ENCODE assay signal across 1 cellular context in the genomic region with DNA sequence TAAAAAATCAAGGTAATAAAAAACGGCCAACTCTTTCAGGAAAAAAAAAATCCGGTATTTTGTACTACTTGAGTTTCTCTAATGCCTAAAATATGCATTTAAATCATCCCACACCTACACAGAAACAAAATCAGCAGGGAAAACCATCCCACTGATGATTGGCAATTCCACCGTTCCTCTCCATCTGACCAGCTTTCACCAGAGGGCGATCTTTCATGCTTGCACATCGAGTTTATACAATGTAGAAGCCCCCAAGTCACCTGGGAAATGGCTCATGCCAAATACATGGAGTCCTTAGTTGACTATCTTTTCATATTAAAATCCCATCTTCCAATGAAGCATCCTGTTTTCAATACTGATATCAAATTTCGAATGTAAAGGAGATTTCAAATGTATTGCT.
TF ChIP-seq lines count a peak whose summit lies in the region.

No MANE protein-coding gene starts in this region.

TF ChIP-seq in H1, 55 proteins besides CTCF, POLR2A, EP300 and RAD21 (continued from another document):
- TF ChIP-seq, protein P1, sequence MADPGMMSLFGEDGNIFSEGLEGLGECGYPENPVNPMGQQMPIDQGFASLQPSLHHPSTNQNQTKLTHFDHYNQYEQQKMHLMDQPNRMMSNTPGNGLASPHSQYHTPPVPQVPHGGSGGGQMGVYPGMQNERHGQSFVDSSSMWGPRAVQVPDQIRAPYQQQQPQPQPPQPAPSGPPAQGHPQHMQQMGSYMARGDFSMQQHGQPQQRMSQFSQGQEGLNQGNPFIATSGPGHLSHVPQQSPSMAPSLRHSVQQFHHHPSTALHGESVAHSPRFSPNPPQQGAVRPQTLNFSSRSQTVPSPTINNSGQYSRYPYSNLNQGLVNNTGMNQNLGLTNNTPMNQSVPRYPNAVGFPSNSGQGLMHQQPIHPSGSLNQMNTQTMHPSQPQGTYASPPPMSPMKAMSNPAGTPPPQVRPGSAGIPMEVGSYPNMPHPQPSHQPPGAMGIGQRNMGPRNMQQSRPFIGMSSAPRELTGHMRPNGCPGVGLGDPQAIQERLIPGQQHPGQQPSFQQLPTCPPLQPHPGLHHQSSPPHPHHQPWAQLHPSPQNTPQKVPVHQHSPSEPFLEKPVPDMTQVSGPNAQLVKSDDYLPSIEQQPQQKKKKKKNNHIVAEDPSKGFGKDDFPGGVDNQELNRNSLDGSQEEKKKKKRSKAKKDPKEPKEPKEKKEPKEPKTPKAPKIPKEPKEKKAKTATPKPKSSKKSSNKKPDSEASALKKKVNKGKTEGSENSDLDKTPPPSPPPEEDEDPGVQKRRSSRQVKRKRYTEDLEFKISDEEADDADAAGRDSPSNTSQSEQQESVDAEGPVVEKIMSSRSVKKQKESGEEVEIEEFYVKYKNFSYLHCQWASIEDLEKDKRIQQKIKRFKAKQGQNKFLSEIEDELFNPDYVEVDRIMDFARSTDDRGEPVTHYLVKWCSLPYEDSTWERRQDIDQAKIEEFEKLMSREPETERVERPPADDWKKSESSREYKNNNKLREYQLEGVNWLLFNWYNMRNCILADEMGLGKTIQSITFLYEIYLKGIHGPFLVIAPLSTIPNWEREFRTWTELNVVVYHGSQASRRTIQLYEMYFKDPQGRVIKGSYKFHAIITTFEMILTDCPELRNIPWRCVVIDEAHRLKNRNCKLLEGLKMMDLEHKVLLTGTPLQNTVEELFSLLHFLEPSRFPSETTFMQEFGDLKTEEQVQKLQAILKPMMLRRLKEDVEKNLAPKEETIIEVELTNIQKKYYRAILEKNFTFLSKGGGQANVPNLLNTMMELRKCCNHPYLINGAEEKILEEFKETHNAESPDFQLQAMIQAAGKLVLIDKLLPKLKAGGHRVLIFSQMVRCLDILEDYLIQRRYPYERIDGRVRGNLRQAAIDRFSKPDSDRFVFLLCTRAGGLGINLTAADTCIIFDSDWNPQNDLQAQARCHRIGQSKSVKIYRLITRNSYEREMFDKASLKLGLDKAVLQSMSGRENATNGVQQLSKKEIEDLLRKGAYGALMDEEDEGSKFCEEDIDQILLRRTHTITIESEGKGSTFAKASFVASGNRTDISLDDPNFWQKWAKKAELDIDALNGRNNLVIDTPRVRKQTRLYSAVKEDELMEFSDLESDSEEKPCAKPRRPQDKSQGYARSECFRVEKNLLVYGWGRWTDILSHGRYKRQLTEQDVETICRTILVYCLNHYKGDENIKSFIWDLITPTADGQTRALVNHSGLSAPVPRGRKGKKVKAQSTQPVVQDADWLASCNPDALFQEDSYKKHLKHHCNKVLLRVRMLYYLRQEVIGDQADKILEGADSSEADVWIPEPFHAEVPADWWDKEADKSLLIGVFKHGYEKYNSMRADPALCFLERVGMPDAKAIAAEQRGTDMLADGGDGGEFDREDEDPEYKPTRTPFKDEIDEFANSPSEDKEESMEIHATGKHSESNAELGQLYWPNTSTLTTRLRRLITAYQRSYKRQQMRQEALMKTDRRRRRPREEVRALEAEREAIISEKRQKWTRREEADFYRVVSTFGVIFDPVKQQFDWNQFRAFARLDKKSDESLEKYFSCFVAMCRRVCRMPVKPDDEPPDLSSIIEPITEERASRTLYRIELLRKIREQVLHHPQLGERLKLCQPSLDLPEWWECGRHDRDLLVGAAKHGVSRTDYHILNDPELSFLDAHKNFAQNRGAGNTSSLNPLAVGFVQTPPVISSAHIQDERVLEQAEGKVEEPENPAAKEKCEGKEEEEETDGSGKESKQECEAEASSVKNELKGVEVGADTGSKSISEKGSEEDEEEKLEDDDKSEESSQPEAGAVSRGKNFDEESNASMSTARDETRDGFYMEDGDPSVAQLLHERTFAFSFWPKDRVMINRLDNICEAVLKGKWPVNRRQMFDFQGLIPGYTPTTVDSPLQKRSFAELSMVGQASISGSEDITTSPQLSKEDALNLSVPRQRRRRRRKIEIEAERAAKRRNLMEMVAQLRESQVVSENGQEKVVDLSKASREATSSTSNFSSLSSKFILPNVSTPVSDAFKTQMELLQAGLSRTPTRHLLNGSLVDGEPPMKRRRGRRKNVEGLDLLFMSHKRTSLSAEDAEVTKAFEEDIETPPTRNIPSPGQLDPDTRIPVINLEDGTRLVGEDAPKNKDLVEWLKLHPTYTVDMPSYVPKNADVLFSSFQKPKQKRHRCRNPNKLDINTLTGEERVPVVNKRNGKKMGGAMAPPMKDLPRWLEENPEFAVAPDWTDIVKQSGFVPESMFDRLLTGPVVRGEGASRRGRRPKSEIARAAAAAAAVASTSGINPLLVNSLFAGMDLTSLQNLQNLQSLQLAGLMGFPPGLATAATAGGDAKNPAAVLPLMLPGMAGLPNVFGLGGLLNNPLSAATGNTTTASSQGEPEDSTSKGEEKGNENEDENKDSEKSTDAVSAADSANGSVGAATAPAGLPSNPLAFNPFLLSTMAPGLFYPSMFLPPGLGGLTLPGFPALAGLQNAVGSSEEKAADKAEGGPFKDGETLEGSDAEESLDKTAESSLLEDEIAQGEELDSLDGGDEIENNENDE (IDR thresholded peaks at IDR 0.05; ENCODE audit: insufficient replicate concordance, low read length): no peak
- TF ChIP-seq TEAD4 (IDR thresholded peaks at IDR 0.05; ENCODE audit: low read depth, low read length): no peak
- no peak for TF ChIP-seq SIX5 (IDR thresholded peaks at IDR 0.05; ENCODE audit: low read depth, low read length)
- TF ChIP-seq RNF2 (IDR thresholded peaks at IDR 0.05; ENCODE audit: borderline replicate concordance, low read depth, low read length, missing control alignments, poor library complexity, severe bottlenecking): no peak
- no peak for TF ChIP-seq SP2 (IDR thresholded peaks at IDR 0.05; ENCODE audit: low read length)
- TF ChIP-seq GABPA (IDR thresholded peaks at IDR 0.05; ENCODE audit: borderline replicate concordance, insufficient read depth, low read length): no peak
- TF ChIP-seq KDM4A (IDR thresholded peaks at IDR 0.05; ENCODE audit: low read depth, low read length, severe bottlenecking): no peak
- TF ChIP-seq BACH1 (IDR thresholded peaks at IDR 0.05; ENCODE audit: low read length): no peak
